1 cellular context compared by ENCODE assay signal in genomic region chr12:20800160-20800559, GRCh38.
TF ChIP-seq lines count a peak whose summit lies in the region.

No MANE protein-coding gene starts in this region.

TF ChIP-seq in GM12878, 131 proteins besides CTCF, POLR2A, EP300 and RAD21 (continued from another document):
- no peak for TF ChIP-seq KAT2A (conservative IDR thresholded peaks at IDR 0.05; ENCODE audit: control insufficient read depth, low read depth, low read length)
- TF ChIP-seq ZBTB11 (CRISPR knock-in tag; IDR thresholded peaks at IDR 0.05), result no peak
TF ChIP-seq in GM12878: peak in this region for 0.
